Comparison of ENCODE assay signal across 1 cellular context in genomic region chr11:121590772-121591404, GRCh38.
TF ChIP-seq lines count a peak whose summit lies in the region.

No MANE protein-coding gene starts in this region.

TF ChIP-seq in GM23338, 12 proteins besides CTCF, POLR2A, EP300 and RAD21 (continued from another document):
- TF ChIP-seq ZNF462 (CRISPR knock-in tag; IDR thresholded peaks at IDR 0.05): no peak
- no peak for TF ChIP-seq ZNF331 (CRISPR knock-in tag; IDR thresholded peaks at IDR 0.05; ENCODE audit: low read depth)
- no peak for TF ChIP-seq POLR2AphosphoS5 (IDR thresholded peaks at IDR 0.05; ENCODE audit: low read depth)
- no peak for TF ChIP-seq REST (IDR thresholded peaks at IDR 0.05; ENCODE audit: unreplicated experiment)
- TF ChIP-seq JUNB (IDR thresholded peaks at IDR 0.05; ENCODE audit: unreplicated experiment): no peak
